2 cellular contexts compared by ENCODE assay signal in the genomic region with DNA sequence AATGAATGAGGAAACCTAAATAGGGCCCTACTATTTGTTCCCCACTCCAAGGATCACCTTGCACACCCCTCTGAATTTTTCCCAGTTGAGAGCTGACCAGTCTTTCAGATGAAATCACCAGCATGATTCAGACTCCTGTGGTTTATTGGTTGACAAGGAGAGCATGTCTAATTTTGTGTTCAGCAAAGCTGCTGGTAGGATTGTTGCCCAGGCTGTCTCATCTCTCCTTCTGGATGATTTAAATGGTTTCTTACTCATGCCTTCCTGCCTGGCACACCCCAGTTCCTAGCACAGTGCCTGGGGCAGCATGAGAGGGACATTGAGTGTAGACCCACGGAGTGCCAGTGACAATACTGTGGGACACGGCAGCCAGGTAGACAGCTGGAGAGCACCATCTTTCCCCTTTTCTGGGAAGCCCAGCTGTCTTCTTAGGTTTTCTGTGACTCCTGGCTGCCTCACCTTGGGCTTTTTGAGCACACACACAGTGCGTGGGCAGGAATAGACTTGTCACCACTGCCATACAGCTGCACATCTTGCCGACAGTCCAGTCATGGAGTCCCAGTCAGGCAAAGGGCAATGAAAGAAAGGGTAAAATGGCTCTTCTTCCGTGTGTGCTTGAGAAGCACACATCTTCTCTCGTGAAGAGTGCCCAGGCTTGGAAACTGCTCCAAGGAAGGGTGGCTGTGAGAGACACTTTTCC.
TF ChIP-seq lines count a peak whose summit lies in the region.

No MANE protein-coding gene starts in this region.

TF ChIP-seq in SK-N-SH, 30 proteins besides CTCF, POLR2A, EP300 and RAD21 (continued from another document):
- no peak for TF ChIP-seq EZH2phosphoT487 (IDR thresholded peaks at IDR 0.05; ENCODE audit: borderline replicate concordance, low read depth)
- peak; percentile 42; the same call in 1 of the 2 replicates for TF ChIP-seq FOSL2 (IDR thresholded peaks at IDR 0.05; ENCODE audit: borderline replicate concordance, low read depth)
- peak; percentile 6; the same call in 1 of the 2 replicates for TF ChIP-seq TCF12 (IDR thresholded peaks at IDR 0.05)
- TF ChIP-seq GABPA (IDR thresholded peaks at IDR 0.05; ENCODE audit: low read depth), result no peak
- TF ChIP-seq REST (IDR thresholded peaks at IDR 0.05; ENCODE audit: low read depth, low read length), result no peak
- TF ChIP-seq NRF1 (IDR thresholded peaks at IDR 0.05; ENCODE audit: low read depth, low read length), result no peak
- no peak for TF ChIP-seq MXI1 (IDR thresholded peaks at IDR 0.05; ENCODE audit: low read depth, low read length)
- TF ChIP-seq RCOR1 (IDR thresholded peaks at IDR 0.05; ENCODE audit: low read length), result no peak
- TF ChIP-seq PBX3 (IDR thresholded peaks at IDR 0.05), result peak; percentile 27; the same call in 1 of the 2 replicates
- TF ChIP-seq POLR2AphosphoS5 (IDR thresholded peaks at IDR 0.05; ENCODE audit: low read depth, low read length), result no peak

TF ChIP-seq in SK-N-SH treated with all-trans-retinoic acid at 6 μM for 48 hours, 23 proteins besides CTCF, POLR2A, EP300 and RAD21:
- TF ChIP-seq, protein P1, sequence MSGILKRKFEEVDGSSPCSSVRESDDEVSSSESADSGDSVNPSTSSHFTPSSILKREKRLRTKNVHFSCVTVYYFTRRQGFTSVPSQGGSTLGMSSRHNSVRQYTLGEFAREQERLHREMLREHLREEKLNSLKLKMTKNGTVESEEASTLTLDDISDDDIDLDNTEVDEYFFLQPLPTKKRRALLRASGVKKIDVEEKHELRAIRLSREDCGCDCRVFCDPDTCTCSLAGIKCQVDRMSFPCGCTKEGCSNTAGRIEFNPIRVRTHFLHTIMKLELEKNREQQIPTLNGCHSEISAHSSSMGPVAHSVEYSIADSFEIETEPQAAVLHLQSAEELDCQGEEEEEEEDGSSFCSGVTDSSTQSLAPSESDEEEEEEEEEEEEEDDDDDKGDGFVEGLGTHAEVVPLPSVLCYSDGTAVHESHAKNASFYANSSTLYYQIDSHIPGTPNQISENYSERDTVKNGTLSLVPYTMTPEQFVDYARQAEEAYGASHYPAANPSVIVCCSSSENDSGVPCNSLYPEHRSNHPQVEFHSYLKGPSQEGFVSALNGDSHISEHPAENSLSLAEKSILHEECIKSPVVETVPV (CRISPR knock-in tag; IDR thresholded peaks at IDR 0.05), result no peak
- no peak for TF ChIP-seq ZFP30 (CRISPR knock-in tag; IDR thresholded peaks at IDR 0.05)
- TF ChIP-seq CREB5 (CRISPR knock-in tag; IDR thresholded peaks at IDR 0.05; ENCODE audit: low read depth), result no peak
- TF ChIP-seq PPARA (CRISPR knock-in tag; IDR thresholded peaks at IDR 0.05; ENCODE audit: borderline replicate concordance), result no peak
- TF ChIP-seq ISL1 (CRISPR knock-in tag; IDR thresholded peaks at IDR 0.05), result no peak
- TF ChIP-seq RARB (CRISPR knock-in tag; IDR thresholded peaks at IDR 0.05), result no peak
TF ChIP-seq in SK-N-SH treated with all-trans-retinoic acid at 6 μM for 48 hours: peak in this region for 0.
